10 cellular contexts compared by ENCODE assay signal in the genomic region with DNA sequence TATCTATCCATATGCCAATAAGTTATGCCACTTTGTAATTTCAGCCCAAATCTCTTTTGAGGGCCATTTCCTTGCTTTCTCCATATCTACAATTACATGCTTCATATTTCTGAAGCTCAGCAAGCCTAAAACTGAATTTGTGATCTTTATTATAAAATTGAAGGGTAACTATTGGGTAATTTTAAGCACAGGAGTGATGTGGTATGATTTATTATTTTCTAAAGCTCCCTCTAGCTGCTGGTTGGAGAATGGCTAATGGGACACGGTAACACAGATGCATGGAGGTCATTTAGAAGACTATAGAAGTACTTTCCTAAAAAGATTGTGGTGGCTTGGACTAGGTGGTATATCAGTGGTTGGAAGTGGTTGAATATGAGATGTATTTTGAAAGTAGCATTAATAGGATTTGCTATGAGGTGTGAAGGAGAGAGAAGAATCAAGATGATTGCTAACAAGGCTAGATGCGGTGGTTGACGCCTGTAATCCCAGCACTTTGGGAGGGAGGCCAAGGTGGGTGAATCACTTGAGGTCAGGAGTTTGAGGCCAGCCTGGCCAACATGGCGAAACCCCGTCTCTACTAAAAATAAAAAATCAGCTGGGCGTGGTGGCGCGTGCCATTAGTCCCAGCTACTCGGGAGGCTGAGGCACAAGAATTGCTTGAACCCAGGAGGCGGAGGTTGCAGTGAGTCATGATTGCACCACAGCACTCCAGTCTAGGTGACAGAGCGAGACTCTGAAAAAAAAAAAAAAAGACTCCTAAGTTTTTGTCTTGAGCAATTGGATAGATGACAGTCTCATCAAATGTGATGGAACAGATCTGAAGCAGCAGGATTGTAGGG. TPM values are rescaled to one million over a fixed set of nuclear protein-coding genes. Genes with fewer than 3 reads are reported as not detected.
DNase-seq lines count a peak whose midpoint lies in the region; ATAC-seq, FAIRE-seq and TF ChIP-seq lines count a peak whose summit lies in the region.
"Had no signal": no experiment of that assay in that cellular context is flagged by ENCODE, and none has a peak within 500 bp of the region (broad histone marks: within the 10 kb centered on the region; RNA-seq: fewer than 3 reads in every experiment).

No MANE protein-coding gene starts in this region.

- no peaks in the 10 kb centered on the region for H3K36me3 ChIP-seq in CD8-positive, alpha-beta T cell (ENCODE audit: insufficient read depth, low read length)
- H3K36me3 ChIP-seq in astrocyte (ENCODE audit: insufficient read depth, low read length) (no peaks in the 10 kb centered on the region), mesendoderm (ENCODE audit: control insufficient read depth, insufficient read depth, low read length) (no peaks in the 10 kb centered on the region)

- ATAC-seq in CD8-positive, alpha-beta T cell: peak; percentile 34
- ATAC-seq in GM18520 (IDR thresholded peaks at IDR 0.05; ENCODE audit: unreplicated experiment): no peak

- no peaks in the 10 kb centered on the region for H3K79me1 ChIP-seq in mesendoderm (ENCODE audit: low read length)

- peaks cover 84% of the 10 kb centered on the region for H3K79me2 ChIP-seq in astrocyte (ENCODE audit: insufficient read depth, low read length)
- no peaks in the 10 kb centered on the region for H3K79me2 ChIP-seq in mesendoderm (ENCODE audit: control insufficient read depth, insufficient read depth, low read length)

- H3K18ac ChIP-seq in mesendoderm (ENCODE audit: low read length): no peak overlapping the region

- H3K4ac ChIP-seq in mesendoderm (ENCODE audit: low read depth, low read length): no peak overlapping the region

- H4K8ac ChIP-seq in mesendoderm (ENCODE audit: low read depth, low read length): no peak overlapping the region

- H3K9ac ChIP-seq in astrocyte (ENCODE audit: low read length) (no peak overlapping the region), mesendoderm (ENCODE audit: low read length) (no peak overlapping the region)

- H3K9me3 Mint-ChIP-seq in CD8-positive, alpha-beta T cell: no peaks in the 10 kb centered on the region
- H3K9me3 Mint-ChIP-seq in astrocyte (ENCODE audit: unreplicated experiment): no peaks in the 10 kb centered on the region
- H3K9me3 Mint-ChIP-seq: dendritic cell treated with granulocyte-macrophage colony-stimulating factor and Interleukin-4, amounts not matched to agents 40 ng/mL and 50 ng/mL, for 4 days had no signal

- no CpG with 5 or more reads among the region's 11 CpGs for WGBS in mesendoderm (ENCODE audit: extremely low coverage, insufficient coverage, low lambda C conversion rate)

- no peak overlapping the region for H3K23ac ChIP-seq in mesendoderm (ENCODE audit: low read length)

- H3K4me2 ChIP-seq in astrocyte (ENCODE audit: low read length) (no peak overlapping the region), mesendoderm (ENCODE audit: low read length) (no peak overlapping the region)

- no peak overlapping the region for H3K4me3 ChIP-seq in CD8-positive, alpha-beta T cell (ENCODE audit: low read depth, low read length)
- H3K4me3 ChIP-seq in LNCaP clone FGC (ENCODE audit: low read depth, low read length): no peak overlapping the region
- no peak overlapping the region for H3K4me3 ChIP-seq in astrocyte (ENCODE audit: insufficient read depth, low read depth, low read length)
- H3K4me3 ChIP-seq in mesendoderm (ENCODE audit: low read length): no peak overlapping the region

- peaks cover 29% of the 10 kb centered on the region for H3K4me1 Mint-ChIP-seq in CD8-positive, alpha-beta T cell (ENCODE audit: low read depth)
- peaks cover 3% of the 10 kb centered on the region for H3K4me1 Mint-ChIP-seq in astrocyte (ENCODE audit: low read depth, unreplicated experiment)

- H3K4me3 Mint-ChIP-seq in CD8-positive, alpha-beta T cell: no peak overlapping the region
- no peak overlapping the region for H3K4me3 Mint-ChIP-seq in astrocyte (ENCODE audit: unreplicated experiment)
- H3K4me3 Mint-ChIP-seq: dendritic cell treated with granulocyte-macrophage colony-stimulating factor and Interleukin-4, amounts not matched to agents 40 ng/mL and 50 ng/mL, for 4 days had no signal

- POLR2A ChIA-PET in CD8-positive, alpha-beta T cell (lab: Charles Lee): interaction anchor here (0.7 kb wide), 1 partner anchor 10 kb away, joined by 3 read pairs; no protein-coding TSS in a partner anchor

- no peak overlapping the region for H2AK5ac ChIP-seq in mesendoderm (ENCODE audit: low read length)

- no peaks in the 10 kb centered on the region for H3K27me3 ChIP-seq in CD8-positive, alpha-beta T cell (ENCODE audit: insufficient read depth, low read length)
- H3K27me3 ChIP-seq in astrocyte (ENCODE audit: insufficient read depth, low read length): no peaks in the 10 kb centered on the region
- H3K27me3 ChIP-seq in mesendoderm (ENCODE audit: insufficient read depth, low read length, poor library complexity): no peaks in the 10 kb centered on the region

- H3K9me3 ChIP-seq in CD8-positive, alpha-beta T cell (ENCODE audit: low read length): no peaks in the 10 kb centered on the region
- no peaks in the 10 kb centered on the region for H3K9me3 ChIP-seq in astrocyte (ENCODE audit: insufficient read depth, low read depth, low read length)

- H3K27me3 Mint-ChIP-seq in CD8-positive, alpha-beta T cell (ENCODE audit: low read depth): no peaks in the 10 kb centered on the region
- H3K27me3 Mint-ChIP-seq in astrocyte (ENCODE audit: low read depth, unreplicated experiment): no peaks in the 10 kb centered on the region
- H3K27me3 Mint-ChIP-seq: dendritic cell treated with granulocyte-macrophage colony-stimulating factor and Interleukin-4, amounts not matched to agents 40 ng/mL and 50 ng/mL, for 4 days had no signal

- H3K4me1 ChIP-seq in CD8-positive, alpha-beta T cell (ENCODE audit: insufficient read depth, low read length): peaks cover 4% of the 10 kb centered on the region
- peaks cover 8% of the 10 kb centered on the region for H3K4me1 ChIP-seq in astrocyte (ENCODE audit: insufficient read depth, low read length)
- H3K4me1 ChIP-seq in mesendoderm (ENCODE audit: control insufficient read depth, low read depth, low read length): no peaks in the 10 kb centered on the region

- H2BK5ac ChIP-seq in mesendoderm (ENCODE audit: low read length): no peak overlapping the region

- intact Hi-C loops in CD8-positive, alpha-beta T cell (cut with DNase I, micrococcal nuclease): no loop called here

- no peak overlapping the region for H3K27ac ChIP-seq in CD8-positive, alpha-beta T cell (ENCODE audit: low read depth, low read length)
- H3K27ac ChIP-seq in astrocyte (ENCODE audit: low read depth, low read length): no peak overlapping the region
- no peak overlapping the region for H3K27ac ChIP-seq in mesendoderm (ENCODE audit: low read depth, low read length)

- peaks cover 58% of the 10 kb centered on the region for H4K20me1 ChIP-seq in astrocyte (ENCODE audit: insufficient read depth, low read length)

- no peak for FAIRE-seq in astrocyte (lab: Jason Lieb, UNC)
- no peak for FAIRE-seq in frontal cortex (lab: Jason Lieb, UNC)
- FAIRE-seq in HTR-8/SVneo (lab: Jason Lieb, UNC): no peak

- no peak overlapping the region for H2BK15ac ChIP-seq in mesendoderm (replicated peaks; ENCODE audit: low read depth)

- CTCF ChIA-PET in CD8-positive, alpha-beta T cell (lab: Charles Lee): interaction anchor here (1.3 to 4.0 kb wide), 4 partner anchors 12 to 88 kb away, joined by 3 to 41 read pairs (median 4); partner anchors contain the start of gene KLHDC10

- no peak for DNase-seq in CD8-positive, alpha-beta T cell
- no peak for DNase-seq in LNCaP clone FGC (ENCODE audit: low read depth)
- DNase-seq in astrocyte (ENCODE audit: low read depth): peak; percentile 61
- peak; percentile 13 for DNase-seq in mesendoderm
- DNase-seq in frontal cortex (ENCODE audit: low spot score in 2 of 2): no peak
- no peak for DNase-seq in cerebellar cortex (ENCODE audit: low spot score)
- DNase-seq in HTR-8/SVneo (ENCODE audit: insufficient read length, low spot score): no peak
- DNase-seq: posterior cingulate gyrus had no signal

- TF ChIP-seq CTCF in CD8-positive, alpha-beta T cell (IDR thresholded peaks at IDR 0.05): no peak
- TF ChIP-seq CTCF in LNCaP clone FGC (IDR thresholded peaks at IDR 0.05; ENCODE audit: control insufficient read depth, extremely low read depth, insufficient read depth): peak; percentile 48
- TF ChIP-seq CTCF in astrocyte (IDR thresholded peaks at IDR 0.05; ENCODE audit: insufficient read depth, low read depth, low read length): peak; percentile 49

- H3K36me3 Mint-ChIP-seq in CD8-positive, alpha-beta T cell: peaks cover 26% of the 10 kb centered on the region
- peaks cover 4% of the 10 kb centered on the region for H3K36me3 Mint-ChIP-seq in astrocyte (ENCODE audit: low read depth, unreplicated experiment)

- H4K5ac ChIP-seq in mesendoderm (ENCODE audit: low read length): no peak overlapping the region

- no peak overlapping the region for H3K27ac Mint-ChIP-seq in CD8-positive, alpha-beta T cell
- H3K27ac Mint-ChIP-seq in astrocyte (ENCODE audit: unreplicated experiment): no peak overlapping the region
- H3K27ac Mint-ChIP-seq: dendritic cell treated with granulocyte-macrophage colony-stimulating factor and Interleukin-4, amounts not matched to agents 40 ng/mL and 50 ng/mL, for 4 days had no signal

- H2AFZ ChIP-seq in astrocyte (ENCODE audit: low read depth, low read length): no peak overlapping the region

- no peak overlapping the region for H2BK120ac ChIP-seq in mesendoderm (ENCODE audit: low read depth, low read length)

- H3K56ac ChIP-seq in mesendoderm (ENCODE audit: low read length): no peak overlapping the region

RNA-seq across cellular contexts. Expression of gene KLHDC10, which starts 13.9 kb away (rescaled TPM):
- total RNA-seq in CD8-positive, alpha-beta T cell: 1 to 10 TPM; 9.6 to 9.9 TPM
- total RNA-seq in astrocyte (33.2 and 40.3 TPM in 2 replicates), frontal cortex (99.1 TPM)
- polyA plus RNA-seq in mesendoderm (2013, experiment 1 of 2): 6.6 TPM
- 6.7 TPM for polyA plus RNA-seq in mesendoderm (2013, experiment 2 of 2)

RNA-seq across cellular contexts. Expression of gene ZC3HC1, which starts 33.1 kb away (rescaled TPM):
- total RNA-seq in CD8-positive, alpha-beta T cell: 10 to 100 TPM in 1 of 2 experiments, 1 to 10 TPM in 1; 9.5 to 10.5 TPM
- total RNA-seq in astrocyte (22.3 and 25.4 TPM in 2 replicates), frontal cortex (16.3 TPM)
- 25.1 TPM for polyA plus RNA-seq in mesendoderm (2013, experiment 1 of 2)
- 24.5 TPM for polyA plus RNA-seq in mesendoderm (2013, experiment 2 of 2)

Comparison
In these comparisons a context has a peak if more than half of its experiments do, and no peak if none do; other contexts are left out.
1. DNase-seq: peak in astrocyte (single experiment) and mesendoderm (single experiment); none in CD8-positive, alpha-beta T cell (0 of 7), LNCaP clone FGC (single experiment), frontal cortex (0 of 2), cerebellar cortex (single experiment) and HTR-8/SVneo (single experiment).